28 cellular contexts compared by ENCODE assay signal in genomic region chr15:60138397-60138968, GRCh38.
"Had no signal": no experiment of that assay in that cellular context is flagged by ENCODE, and none has a peak within 500 bp of the region (broad histone marks: within the 10 kb centered on the region; RNA-seq: fewer than 3 reads in every experiment).

No MANE protein-coding gene starts in this region.

- H3K4me1 ChIP-seq: SJCRH30 had no signal

- H3K9me3 ChIP-seq: SJCRH30 had no signal

- H3K27ac ChIP-seq: brain microvascular endothelial cell, cardiac muscle cell had no signal

- H3K27ac Mint-ChIP-seq: activated CD4-positive, alpha-beta memory T cell treated with anti-CD3 and anti-CD28 coated beads for 36 hours; activated naive CD4-positive, alpha-beta T cell treated with anti-CD3 and anti-CD28 coated beads for 36 hours; activated naive CD8-positive, alpha-beta T cell; T-helper 2 cell treated with Interferon-gamma antibody and Interleukin-4, amounts not matched to agents 5 μg/mL and 100 μg/mL, for 36 hours had no signal

- ATAC-seq: activated T-cell treated with anti-CD3 and anti-CD28 coated beads, Interleukin-2, amount 50 U/mL, for 4 hours; SK-N-SH treated with all-trans-retinoic acid at 6 μM for 48 hours had no signal

- H3K4me3 Mint-ChIP-seq: activated CD4-positive, alpha-beta memory T cell treated with anti-CD3 and anti-CD28 coated beads for 36 hours; activated naive CD4-positive, alpha-beta T cell treated with anti-CD3 and anti-CD28 coated beads for 36 hours; activated naive CD8-positive, alpha-beta T cell; activated T-cell treated with anti-CD3 and anti-CD28 coated beads, Interleukin-2, amount 50 U/mL, for 4 hours; T-helper 2 cell treated with Interferon-gamma antibody and Interleukin-4, amounts not matched to agents 5 μg/mL and 100 μg/mL, for 36 hours; WTC11 had no signal

- H3K36me3 ChIP-seq: brain microvascular endothelial cell, cardiac muscle cell, SJCRH30 had no signal

- H3K27me3 ChIP-seq: brain microvascular endothelial cell, cardiac muscle cell, SJCRH30 had no signal

- DNase-seq: activated CD4-positive, alpha-beta memory T cell treated with anti-CD3 and anti-CD28 coated beads for 36 hours; activated CD4-positive, alpha-beta T cell treated with anti-CD3 and anti-CD28 coated beads for 48 hours; activated CD4-positive, CD25-positive, alpha-beta regulatory T cell treated with anti-CD3 and anti-CD28 coated beads, Interleukin-2, amount 50 U/mL, for 72 hours; activated CD8-positive, alpha-beta memory T cell treated with anti-CD3 and anti-CD28 coated beads for 24 hours; activated effector memory CD4-positive, alpha-beta T cell treated with anti-CD3 and anti-CD28 coated beads, Interleukin-2, amount 50 U/mL, for 16 hours; activated naive CD4-positive, alpha-beta T cell treated with anti-CD3 and anti-CD28 coated beads for 36 hours; activated T-cell treated with anti-CD3 and anti-CD28 coated beads, Interleukin-2, amount 50 U/mL, for 4 hours; amygdala; IMR-90; KG1; MV-4-11; NCI-H1092 treated with DMSO at 0.1 percent for 48 hours; NCI-H1417 treated with DMSO at 0.1 percent for 48 hours; NCI-H1694 treated with DMSO at 0.1 percent for 48 hours; NCI-H2029 treated with DMSO at 0.1 percent for 48 hours; NCI-H345; NCI-H510A; NCI-H526 treated with DMSO at 0.1 percent for 48 hours; NCI-H82; Right ventricle myocardium superior; RPMI8226 had no signal

- H3K9me3 Mint-ChIP-seq: activated CD4-positive, alpha-beta memory T cell treated with anti-CD3 and anti-CD28 coated beads for 36 hours; activated naive CD4-positive, alpha-beta T cell treated with anti-CD3 and anti-CD28 coated beads for 36 hours; activated T-cell treated with anti-CD3 and anti-CD28 coated beads, Interleukin-2, amount 50 U/mL, for 4 hours; T-helper 2 cell treated with Interferon-gamma antibody and Interleukin-4, amounts not matched to agents 5 μg/mL and 100 μg/mL, for 36 hours; WTC11 had no signal

- H3K4me3 ChIP-seq: cardiac muscle cell, SJCRH30 had no signal

- H3K36me3 Mint-ChIP-seq: activated CD4-positive, alpha-beta memory T cell treated with anti-CD3 and anti-CD28 coated beads for 36 hours; activated naive CD8-positive, alpha-beta T cell; WTC11 had no signal
